In genomic region chr1:94048413-94049164, GRCh38 we compare ENCODE assay signal across 2 cellular contexts.
TF ChIP-seq lines count a peak whose summit lies in the region.

No MANE protein-coding gene starts in this region.

TF ChIP-seq in IMR-90, 13 proteins besides CTCF, POLR2A, EP300 and RAD21:
- TF ChIP-seq MXI1 (IDR thresholded peaks at IDR 0.05; ENCODE audit: borderline replicate concordance, low read depth, low read length) (no peak), ELK1 (IDR thresholded peaks at IDR 0.05; ENCODE audit: borderline replicate concordance, low read depth, low read length) (no peak), BHLHE40 (IDR thresholded peaks at IDR 0.05; ENCODE audit: low read depth, low read length) (no peak), CEBPB (IDR thresholded peaks at IDR 0.05; ENCODE audit: low read depth, low read length) (no peak), FOS (IDR thresholded peaks at IDR 0.05; ENCODE audit: low read depth, low read length) (no peak), USF2 (IDR thresholded peaks at IDR 0.05; ENCODE audit: low read depth, low read length) (no peak), RFX5 (IDR thresholded peaks at IDR 0.05; ENCODE audit: low read depth, low read length) (no peak), SMC3 (IDR thresholded peaks at IDR 0.05; ENCODE audit: low read depth, low read length) (no peak), MAZ (IDR thresholded peaks at IDR 0.05; ENCODE audit: borderline replicate concordance, low read depth, low read length) (no peak), CHD1 (IDR thresholded peaks at IDR 0.05; ENCODE audit: low read depth, low read length) (no peak)

TF ChIP-seq in liver, 16 proteins besides CTCF, POLR2A, EP300 and RAD21:
- TF ChIP-seq GABPA (IDR thresholded peaks at IDR 0.05 in 1 of 2, conservative IDR thresholded peaks at IDR 0.05 in 1 of 2), result no peak
- no peak for TF ChIP-seq ZBTB33 (IDR thresholded peaks at IDR 0.05)
- peak; percentile 7 for TF ChIP-seq NR2F2 (IDR thresholded peaks at IDR 0.05)
- TF ChIP-seq SP1 (IDR thresholded peaks at IDR 0.05), result peak; percentile 13
